Comparison of ENCODE assay signal across 1 cellular context in genomic region chr6:118860880-118861279, GRCh38.
TF ChIP-seq lines count a peak whose summit lies in the region.

No MANE protein-coding gene starts in this region.

TF ChIP-seq in GM23338, 12 proteins besides CTCF, POLR2A, EP300 and RAD21 (continued from another document):
- TF ChIP-seq, protein P1, sequence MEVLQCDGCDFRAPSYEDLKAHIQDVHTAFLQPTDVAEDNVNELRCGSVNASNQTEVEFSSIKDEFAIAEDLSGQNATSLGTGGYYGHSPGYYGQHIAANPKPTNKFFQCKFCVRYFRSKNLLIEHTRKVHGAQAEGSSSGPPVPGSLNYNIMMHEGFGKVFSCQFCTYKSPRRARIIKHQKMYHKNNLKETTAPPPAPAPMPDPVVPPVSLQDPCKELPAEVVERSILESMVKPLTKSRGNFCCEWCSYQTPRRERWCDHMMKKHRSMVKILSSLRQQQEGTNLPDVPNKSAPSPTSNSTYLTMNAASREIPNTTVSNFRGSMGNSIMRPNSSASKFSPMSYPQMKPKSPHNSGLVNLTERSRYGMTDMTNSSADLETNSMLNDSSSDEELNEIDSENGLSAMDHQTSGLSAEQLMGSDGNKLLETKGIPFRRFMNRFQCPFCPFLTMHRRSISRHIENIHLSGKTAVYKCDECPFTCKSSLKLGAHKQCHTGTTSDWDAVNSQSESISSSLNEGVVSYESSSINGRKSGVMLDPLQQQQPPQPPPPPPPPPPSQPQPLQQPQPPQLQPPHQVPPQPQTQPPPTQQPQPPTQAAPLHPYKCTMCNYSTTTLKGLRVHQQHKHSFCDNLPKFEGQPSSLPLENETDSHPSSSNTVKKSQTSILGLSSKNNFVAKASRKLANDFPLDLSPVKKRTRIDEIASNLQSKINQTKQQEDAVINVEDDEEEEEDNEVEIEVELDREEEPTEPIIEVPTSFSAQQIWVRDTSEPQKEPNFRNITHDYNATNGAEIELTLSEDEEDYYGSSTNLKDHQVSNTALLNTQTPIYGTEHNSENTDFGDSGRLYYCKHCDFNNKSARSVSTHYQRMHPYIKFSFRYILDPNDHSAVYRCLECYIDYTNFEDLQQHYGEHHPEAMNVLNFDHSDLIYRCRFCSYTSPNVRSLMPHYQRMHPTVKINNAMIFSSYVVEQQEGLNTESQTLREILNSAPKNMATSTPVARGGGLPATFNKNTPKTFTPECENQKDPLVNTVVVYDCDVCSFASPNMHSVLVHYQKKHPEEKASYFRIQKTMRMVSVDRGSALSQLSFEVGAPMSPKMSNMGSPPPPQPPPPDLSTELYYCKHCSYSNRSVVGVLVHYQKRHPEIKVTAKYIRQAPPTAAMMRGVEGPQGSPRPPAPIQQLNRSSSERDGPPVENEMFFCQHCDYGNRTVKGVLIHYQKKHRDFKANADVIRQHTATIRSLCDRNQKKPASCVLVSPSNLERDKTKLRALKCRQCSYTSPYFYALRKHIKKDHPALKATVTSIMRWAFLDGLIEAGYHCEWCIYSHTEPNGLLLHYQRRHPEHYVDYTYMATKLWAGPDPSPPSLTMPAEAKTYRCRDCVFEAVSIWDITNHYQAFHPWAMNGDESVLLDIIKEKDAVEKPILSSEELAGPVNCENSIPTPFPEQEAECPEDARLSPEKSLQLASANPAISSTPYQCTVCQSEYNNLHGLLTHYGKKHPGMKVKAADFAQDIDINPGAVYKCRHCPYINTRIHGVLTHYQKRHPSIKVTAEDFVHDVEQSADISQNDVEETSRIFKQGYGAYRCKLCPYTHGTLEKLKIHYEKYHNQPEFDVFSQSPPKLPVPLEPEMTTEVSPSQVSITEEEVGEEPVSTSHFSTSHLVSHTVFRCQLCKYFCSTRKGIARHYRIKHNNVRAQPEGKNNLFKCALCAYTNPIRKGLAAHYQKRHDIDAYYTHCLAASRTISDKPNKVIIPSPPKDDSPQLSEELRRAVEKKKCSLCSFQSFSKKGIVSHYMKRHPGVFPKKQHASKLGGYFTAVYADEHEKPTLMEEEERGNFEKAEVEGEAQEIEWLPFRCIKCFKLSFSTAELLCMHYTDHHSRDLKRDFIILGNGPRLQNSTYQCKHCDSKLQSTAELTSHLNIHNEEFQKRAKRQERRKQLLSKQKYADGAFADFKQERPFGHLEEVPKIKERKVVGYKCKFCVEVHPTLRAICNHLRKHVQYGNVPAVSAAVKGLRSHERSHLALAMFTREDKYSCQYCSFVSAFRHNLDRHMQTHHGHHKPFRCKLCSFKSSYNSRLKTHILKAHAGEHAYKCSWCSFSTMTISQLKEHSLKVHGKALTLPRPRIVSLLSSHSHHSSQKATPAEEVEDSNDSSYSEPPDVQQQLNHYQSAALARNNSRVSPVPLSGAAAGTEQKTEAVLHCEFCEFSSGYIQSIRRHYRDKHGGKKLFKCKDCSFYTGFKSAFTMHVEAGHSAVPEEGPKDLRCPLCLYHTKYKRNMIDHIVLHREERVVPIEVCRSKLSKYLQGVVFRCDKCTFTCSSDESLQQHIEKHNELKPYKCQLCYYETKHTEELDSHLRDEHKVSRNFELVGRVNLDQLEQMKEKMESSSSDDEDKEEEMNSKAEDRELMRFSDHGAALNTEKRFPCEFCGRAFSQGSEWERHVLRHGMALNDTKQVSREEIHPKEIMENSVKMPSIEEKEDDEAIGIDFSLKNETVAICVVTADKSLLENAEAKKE (CRISPR knock-in tag; IDR thresholded peaks at IDR 0.05): no peak
- TF ChIP-seq STAT1 (IDR thresholded peaks at IDR 0.05; ENCODE audit: unreplicated experiment) (no peak), EZH2 (IDR thresholded peaks at IDR 0.05; ENCODE audit: low read depth, unreplicated experiment) (no peak), ZNF331 (CRISPR knock-in tag; IDR thresholded peaks at IDR 0.05; ENCODE audit: low read depth) (no peak), CREB1 (CRISPR knock-in tag; IDR thresholded peaks at IDR 0.05; ENCODE audit: low read depth) (no peak), REST (IDR thresholded peaks at IDR 0.05; ENCODE audit: unreplicated experiment) (no peak), POLR2AphosphoS5 (IDR thresholded peaks at IDR 0.05; ENCODE audit: low read depth) (no peak), EZH2phosphoT487 (IDR thresholded peaks at IDR 0.05; ENCODE audit: unreplicated experiment) (no peak)
TF ChIP-seq in GM23338: peak in this region for 0.
